Comparison of ENCODE assay signal across 10 cellular contexts in the genomic region with DNA sequence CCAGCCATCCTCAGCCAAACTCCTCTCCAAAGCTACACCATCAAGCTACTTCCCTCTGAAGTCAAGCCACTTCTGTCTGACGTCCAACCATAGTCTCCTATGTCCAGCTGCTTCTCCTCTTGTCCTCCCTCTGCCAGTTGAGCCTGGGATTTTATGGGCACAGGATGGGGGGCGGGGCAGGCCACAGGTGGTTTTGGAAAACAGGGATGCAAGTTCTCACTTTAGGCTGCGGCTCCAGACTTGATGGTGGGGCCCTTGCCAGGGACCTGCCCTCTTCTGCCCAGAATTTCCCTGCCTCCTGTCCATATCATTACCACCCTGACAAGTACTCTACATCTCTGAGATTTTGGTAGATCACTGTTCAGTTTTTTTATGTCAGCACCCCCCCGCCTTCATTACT. TPM values are rescaled to one million over a fixed set of nuclear protein-coding genes. Genes with fewer than 3 reads are reported as not detected.
"Had no signal": no experiment of that assay in that cellular context is flagged by ENCODE, and none has a peak within 500 bp of the region (broad histone marks: within the 10 kb centered on the region; RNA-seq: fewer than 3 reads in every experiment).

No MANE protein-coding gene starts in this region.

- DNase-seq: IMR-90, KBM-7, KG1 had no signal

- ATAC-seq: HepG2, K562 had no signal

- H3K4me3 Mint-ChIP-seq: IgD-negative memory B cell had no signal

- H3K27ac Mint-ChIP-seq: IgD-negative memory B cell had no signal

- H3K9ac ChIP-seq: KMS-11 had no signal

- H3K27ac ChIP-seq: HL-60, KMS-11 had no signal

- H3K4me3 ChIP-seq: K562 had no signal

- H3K4me1 Mint-ChIP-seq: IgD-negative memory B cell had no signal

- H3K4me2 ChIP-seq: KMS-11 had no signal

RNA-seq across cellular contexts. Expression of gene TEX51, which starts 41.6 kb away (rescaled TPM):
- total RNA-seq: HepG2, HT-29, HT1080, IMR-90, K562 had no signal
- polyA plus RNA-seq: HepG2, IgD-negative memory B cell, IMR-90, K562 had no signal
